In the genomic region with DNA sequence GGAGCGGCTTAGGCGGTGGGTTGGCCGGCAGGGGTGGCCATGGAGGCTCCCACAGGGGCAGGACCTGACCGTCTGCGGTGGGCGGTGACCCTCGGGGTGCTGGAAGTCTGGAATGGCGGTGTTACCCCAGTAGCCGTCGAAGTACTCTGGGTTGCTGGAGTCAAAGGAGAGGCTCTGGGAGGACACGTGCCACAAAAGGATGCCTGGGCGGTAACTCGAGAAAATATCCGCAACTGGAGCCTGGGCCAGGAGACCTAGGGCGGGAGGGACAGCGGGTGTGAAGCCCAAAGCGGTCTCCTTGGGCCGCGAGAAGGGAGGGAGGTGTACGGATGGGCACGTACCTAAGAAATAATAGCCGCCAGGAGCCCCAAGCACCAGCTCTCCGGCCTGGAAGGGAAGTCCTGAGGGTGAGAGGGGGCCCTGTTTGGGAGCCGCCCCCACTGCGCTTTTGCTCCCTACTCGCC, we compare ENCODE assay signal across 8 cellular contexts. TPM values are rescaled to one million over a fixed set of nuclear protein-coding genes. Genes with fewer than 3 reads are reported as not detected.
DNase-seq lines count a peak whose midpoint lies in the region; ATAC-seq and TF ChIP-seq lines count a peak whose summit lies in the region.

No MANE protein-coding gene starts in this region.

- no peak for TF ChIP-seq CTCF in activated B cell treated with CpG ODN at 0.5 μM for 24 hours (IDR thresholded peaks at IDR 0.05)

- H3K4me1 Mint-ChIP-seq in activated B cell treated with CpG ODN at 0.5 μM for 24 hours, result peaks cover 20% of the 10 kb centered on the region

- no peaks in the 10 kb centered on the region for H3K36me3 Mint-ChIP-seq in activated B cell treated with CpG ODN at 0.5 μM for 24 hours (ENCODE audit: low read depth)

- DNase-seq in activated B cell treated with CpG ODN at 0.5 μM for 24 hours (no peak), LoVo (ENCODE audit: low spot score) (no peak), mucosa of gallbladder (ENCODE audit: low spot score) (no peak)

- ATAC-seq in GM21576 (IDR thresholded peaks at IDR 0.05; ENCODE audit: unreplicated experiment) (peak; percentile 13), activated B cell treated with CpG ODN at 0.5 μM for 24 hours (ENCODE audit: low read depth) (no peak), GM21529 (IDR thresholded peaks at IDR 0.05; ENCODE audit: unreplicated experiment) (no peak), GM19452 (IDR thresholded peaks at IDR 0.05; ENCODE audit: unreplicated experiment) (no peak)

- CTCF ChIA-PET in activated B cell treated with CpG ODN at 0.5 μM for 24 hours (lab: Charles Lee), result interaction anchor here (1.2 kb wide), 1 partner anchor 9 kb away, joined by 3 read pairs; no protein-coding TSS in a partner anchor

- peaks cover 31% of the 10 kb centered on the region for H3K27me3 Mint-ChIP-seq in activated B cell treated with CpG ODN at 0.5 μM for 24 hours

- no peak overlapping the region for H3K27ac Mint-ChIP-seq in activated B cell treated with CpG ODN at 0.5 μM for 24 hours

- intact Hi-C loops in activated B cell treated with CpG ODN at 0.5 μM for 24 hours (cut with micrococcal nuclease), result no loop called here

- POLR2A ChIA-PET in activated B cell treated with CpG ODN at 0.5 μM for 24 hours (lab: Charles Lee), result interaction anchor here (0.6 kb wide), 1 partner anchor 306 kb away, joined by 7 read pairs; no protein-coding TSS in a partner anchor

- H3K27ac ChIP-seq in skin epidermis, result peak overlapping the region in 1 of 21 experiments; percentile 1

- H3K4me3 Mint-ChIP-seq in activated B cell treated with CpG ODN at 0.5 μM for 24 hours, result peak overlapping the region; percentile 77

- no peaks in the 10 kb centered on the region for H3K9me3 Mint-ChIP-seq in activated B cell treated with CpG ODN at 0.5 μM for 24 hours

- H3K4me3 ChIP-seq in iPS-11a (ENCODE audit: low read depth, low read length) (peak overlapping the region; percentile 37), skin epidermis (peak overlapping the region; percentile 31 to 50 (median 36))

RNA-seq across cellular contexts. Expression of gene ITGA2B, which starts 4.6 kb away (rescaled TPM):
- total RNA-seq in activated B cell treated with CpG ODN at 0.5 μM for 24 hours, result not detected in 2 replicates
- 2.9 TPM for total RNA-seq in mucosa of gallbladder

RNA-seq across cellular contexts. Expression of gene FAM171A2, which starts 21.2 kb away (rescaled TPM):
- total RNA-seq in activated B cell treated with CpG ODN at 0.5 μM for 24 hours (0.49 and 0.75 TPM in 2 replicates), mucosa of gallbladder (4.0 TPM)

RNA-seq across cellular contexts. Expression of gene GRN, which starts 39.8 kb away (rescaled TPM):
- total RNA-seq in activated B cell treated with CpG ODN at 0.5 μM for 24 hours, result 229 and 250 TPM in 2 replicates
- total RNA-seq in mucosa of gallbladder, result 385 TPM
